ENCODE assay signal across 2 cellular contexts in the genomic region with DNA sequence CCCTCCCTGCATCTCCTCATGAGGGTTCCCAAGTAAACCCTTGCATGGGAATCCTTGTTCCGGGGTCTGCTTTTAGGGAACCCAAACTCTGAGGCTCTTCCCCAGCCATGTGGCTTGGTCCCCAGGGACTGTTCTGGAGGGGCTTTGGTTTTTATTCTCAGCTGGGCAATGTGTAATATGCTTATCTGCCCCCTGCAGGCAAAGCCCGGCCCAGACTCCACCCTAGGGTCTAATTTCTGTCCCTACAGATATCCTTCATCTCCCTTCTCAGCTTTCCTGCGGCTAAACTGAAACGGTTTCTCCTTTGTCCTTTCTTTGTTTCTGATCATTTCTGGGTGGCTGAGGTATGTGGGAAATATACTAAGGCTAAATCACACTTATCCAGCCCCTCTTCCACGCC.
TF ChIP-seq lines count a peak whose summit lies in the region.

No MANE protein-coding gene starts in this region.

TF ChIP-seq in HepG2, 621 proteins besides CTCF, POLR2A, EP300 and RAD21:
- TF ChIP-seq PLRG1 (conservative IDR thresholded peaks at IDR 0.05): no peak
- TF ChIP-seq ZSCAN25 (CRISPR knock-in tag; IDR thresholded peaks at IDR 0.05): no peak
- no peak for TF ChIP-seq ZNF776 (CRISPR knock-in tag; IDR thresholded peaks at IDR 0.05)
- no peak for TF ChIP-seq YY1 (IDR thresholded peaks at IDR 0.05; ENCODE audit: insufficient read depth, insufficient replicate concordance, low read depth, low read length)
- TF ChIP-seq ZNF468 (CRISPR knock-in tag; IDR thresholded peaks at IDR 0.05): no peak
- TF ChIP-seq SOX13 (IDR thresholded peaks at IDR 0.05): no peak
- TF ChIP-seq SOX13 (CRISPR knock-in tag; conservative IDR thresholded peaks at IDR 0.05 in 1 of 2, IDR thresholded peaks at IDR 0.05 in 1 of 2): no peak
- no peak for TF ChIP-seq HIVEP1 (CRISPR knock-in tag; IDR thresholded peaks at IDR 0.05)
- TF ChIP-seq ZNF264 (CRISPR knock-in tag; IDR thresholded peaks at IDR 0.05): no peak
- TF ChIP-seq, protein P1, sequence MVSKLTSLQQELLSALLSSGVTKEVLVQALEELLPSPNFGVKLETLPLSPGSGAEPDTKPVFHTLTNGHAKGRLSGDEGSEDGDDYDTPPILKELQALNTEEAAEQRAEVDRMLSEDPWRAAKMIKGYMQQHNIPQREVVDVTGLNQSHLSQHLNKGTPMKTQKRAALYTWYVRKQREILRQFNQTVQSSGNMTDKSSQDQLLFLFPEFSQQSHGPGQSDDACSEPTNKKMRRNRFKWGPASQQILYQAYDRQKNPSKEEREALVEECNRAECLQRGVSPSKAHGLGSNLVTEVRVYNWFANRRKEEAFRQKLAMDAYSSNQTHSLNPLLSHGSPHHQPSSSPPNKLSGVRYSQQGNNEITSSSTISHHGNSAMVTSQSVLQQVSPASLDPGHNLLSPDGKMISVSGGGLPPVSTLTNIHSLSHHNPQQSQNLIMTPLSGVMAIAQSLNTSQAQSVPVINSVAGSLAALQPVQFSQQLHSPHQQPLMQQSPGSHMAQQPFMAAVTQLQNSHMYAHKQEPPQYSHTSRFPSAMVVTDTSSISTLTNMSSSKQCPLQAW (CRISPR knock-in tag; IDR thresholded peaks at IDR 0.05): no peak
- TF ChIP-seq ZNF17 (CRISPR knock-in tag; IDR thresholded peaks at IDR 0.05): no peak
- no peak for TF ChIP-seq ZNF225 (CRISPR knock-in tag; IDR thresholded peaks at IDR 0.05)
- TF ChIP-seq, protein P2, sequence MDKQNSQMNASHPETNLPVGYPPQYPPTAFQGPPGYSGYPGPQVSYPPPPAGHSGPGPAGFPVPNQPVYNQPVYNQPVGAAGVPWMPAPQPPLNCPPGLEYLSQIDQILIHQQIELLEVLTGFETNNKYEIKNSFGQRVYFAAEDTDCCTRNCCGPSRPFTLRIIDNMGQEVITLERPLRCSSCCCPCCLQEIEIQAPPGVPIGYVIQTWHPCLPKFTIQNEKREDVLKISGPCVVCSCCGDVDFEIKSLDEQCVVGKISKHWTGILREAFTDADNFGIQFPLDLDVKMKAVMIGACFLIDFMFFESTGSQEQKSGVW (CRISPR knock-in tag; IDR thresholded peaks at IDR 0.05; ENCODE audit: borderline replicate concordance): no peak
- TF ChIP-seq SIN3A (IDR thresholded peaks at IDR 0.05; ENCODE audit: borderline replicate concordance, low read depth, low read length): no peak
- TF ChIP-seq, protein P3, sequence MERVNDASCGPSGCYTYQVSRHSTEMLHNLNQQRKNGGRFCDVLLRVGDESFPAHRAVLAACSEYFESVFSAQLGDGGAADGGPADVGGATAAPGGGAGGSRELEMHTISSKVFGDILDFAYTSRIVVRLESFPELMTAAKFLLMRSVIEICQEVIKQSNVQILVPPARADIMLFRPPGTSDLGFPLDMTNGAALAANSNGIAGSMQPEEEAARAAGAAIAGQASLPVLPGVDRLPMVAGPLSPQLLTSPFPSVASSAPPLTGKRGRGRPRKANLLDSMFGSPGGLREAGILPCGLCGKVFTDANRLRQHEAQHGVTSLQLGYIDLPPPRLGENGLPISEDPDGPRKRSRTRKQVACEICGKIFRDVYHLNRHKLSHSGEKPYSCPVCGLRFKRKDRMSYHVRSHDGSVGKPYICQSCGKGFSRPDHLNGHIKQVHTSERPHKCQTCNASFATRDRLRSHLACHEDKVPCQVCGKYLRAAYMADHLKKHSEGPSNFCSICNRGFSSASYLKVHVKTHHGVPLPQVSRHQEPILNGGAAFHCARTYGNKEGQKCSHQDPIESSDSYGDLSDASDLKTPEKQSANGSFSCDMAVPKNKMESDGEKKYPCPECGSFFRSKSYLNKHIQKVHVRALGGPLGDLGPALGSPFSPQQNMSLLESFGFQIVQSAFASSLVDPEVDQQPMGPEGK (CRISPR knock-in tag; IDR thresholded peaks at IDR 0.05): no peak
- no peak for TF ChIP-seq SIX4 (CRISPR knock-in tag; IDR thresholded peaks at IDR 0.05)
- TF ChIP-seq RBAK (CRISPR knock-in tag; IDR thresholded peaks at IDR 0.05): no peak

TF ChIP-seq in H1, 55 proteins besides CTCF, POLR2A, EP300 and RAD21:
- TF ChIP-seq BCL11A (IDR thresholded peaks at IDR 0.05; ENCODE audit: low read depth in 2 of 2, low read length in 2 of 2) (no peak), CBX8 (IDR thresholded peaks at IDR 0.05; ENCODE audit: borderline replicate concordance, low read depth, low read length) (no peak), RXRA (IDR thresholded peaks at IDR 0.05; ENCODE audit: insufficient read depth, low read depth, low read length) (no peak), TAF7 (optimal IDR thresholded peaks at IDR 0.05; ENCODE audit: borderline replicate concordance, low read depth, low read length) (no peak)
- TF ChIP-seq, protein P4, sequence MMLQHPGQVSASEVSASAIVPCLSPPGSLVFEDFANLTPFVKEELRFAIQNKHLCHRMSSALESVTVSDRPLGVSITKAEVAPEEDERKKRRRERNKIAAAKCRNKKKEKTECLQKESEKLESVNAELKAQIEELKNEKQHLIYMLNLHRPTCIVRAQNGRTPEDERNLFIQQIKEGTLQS (IDR thresholded peaks at IDR 0.05; ENCODE audit: insufficient read depth, low read depth, low read length): no peak
